Comparison of ENCODE assay signal across 1 cellular context in genomic region chr22:37731804-37732471, GRCh38.
TF ChIP-seq lines count a peak whose summit lies in the region.

No MANE protein-coding gene starts in this region.

TF ChIP-seq in HepG2, 621 proteins besides CTCF, POLR2A, EP300 and RAD21 (continued from another document):
- TF ChIP-seq ZBTB44 (CRISPR knock-in tag; IDR thresholded peaks at IDR 0.05) = no peak
- TF ChIP-seq KMT2B (CRISPR knock-in tag; IDR thresholded peaks at IDR 0.05) = no peak
- no peak for TF ChIP-seq ZNF230 (CRISPR knock-in tag; IDR thresholded peaks at IDR 0.05)
- no peak for TF ChIP-seq ZNF446 (CRISPR knock-in tag; IDR thresholded peaks at IDR 0.05)
- TF ChIP-seq REST (IDR thresholded peaks at IDR 0.05; ENCODE audit: borderline replicate concordance in 1 of 2, low read depth in 1 of 2, low read length in 2 of 2) = no peak
- TF ChIP-seq CHCHD3 (CRISPR knock-in tag; IDR thresholded peaks at IDR 0.05) = no peak
- TF ChIP-seq ZNF841 (CRISPR knock-in tag; IDR thresholded peaks at IDR 0.05; ENCODE audit: borderline replicate concordance) = no peak
- TF ChIP-seq SMYD3 (CRISPR knock-in tag; IDR thresholded peaks at IDR 0.05) = no peak
- no peak for TF ChIP-seq KDM4B (CRISPR knock-in tag; IDR thresholded peaks at IDR 0.05)
- TF ChIP-seq ZNF101 (CRISPR knock-in tag; IDR thresholded peaks at IDR 0.05; ENCODE audit: borderline replicate concordance, low read depth) = no peak
- TF ChIP-seq SKI (IDR thresholded peaks at IDR 0.05; ENCODE audit: partially characterized antibody) = peak; percentile 31
- TF ChIP-seq BHLHE40 (IDR thresholded peaks at IDR 0.05; ENCODE audit: low read length) = no peak
- TF ChIP-seq ASH2L (IDR thresholded peaks at IDR 0.05; ENCODE audit: insufficient read length, low read depth, low read length) = peak; percentile 74
- TF ChIP-seq ZNF468 (CRISPR knock-in tag; IDR thresholded peaks at IDR 0.05) = no peak
- no peak for TF ChIP-seq NCOA1 (CRISPR knock-in tag; IDR thresholded peaks at IDR 0.05)
- no peak for TF ChIP-seq PAWR (CRISPR knock-in tag; IDR thresholded peaks at IDR 0.05; ENCODE audit: borderline replicate concordance)
- TF ChIP-seq ARNTL (CRISPR knock-in tag; IDR thresholded peaks at IDR 0.05) = 0 out of 2 replicates have a peak, but pooled peaks have one; percentile 67
- no peak for TF ChIP-seq FLYWCH1 (CRISPR knock-in tag; IDR thresholded peaks at IDR 0.05)
- TF ChIP-seq ZNF414 (CRISPR knock-in tag; IDR thresholded peaks at IDR 0.05) = no peak; the same call in 1 of the 2 replicates
- TF ChIP-seq ZNF598 (CRISPR knock-in tag; IDR thresholded peaks at IDR 0.05; ENCODE audit: borderline replicate concordance) = no peak
- peak; percentile 80 for TF ChIP-seq IKZF5 (CRISPR knock-in tag; IDR thresholded peaks at IDR 0.05)
- no peak for TF ChIP-seq JARID2 (CRISPR knock-in tag; IDR thresholded peaks at IDR 0.05; ENCODE audit: insufficient replicate concordance)
- TF ChIP-seq TFE3 (CRISPR knock-in tag; IDR thresholded peaks at IDR 0.05) = peak; percentile 10; the same call in 1 of the 2 replicates
- no peak for TF ChIP-seq SSRP1 (CRISPR knock-in tag; IDR thresholded peaks at IDR 0.05)
- peak; percentile 96 for TF ChIP-seq ZFX (CRISPR knock-in tag; IDR thresholded peaks at IDR 0.05; ENCODE audit: low read depth)
- no peak for TF ChIP-seq ZSCAN20 (CRISPR knock-in tag; IDR thresholded peaks at IDR 0.05; ENCODE audit: borderline replicate concordance)
- peak; percentile 78; the same call in 1 of the 2 replicates for TF ChIP-seq ELF4 (CRISPR knock-in tag; IDR thresholded peaks at IDR 0.05; ENCODE audit: borderline replicate concordance)
- TF ChIP-seq SRSF1 (optimal IDR thresholded peaks at IDR 0.05; ENCODE audit: low read depth, low read length) = no peak
- peak; percentile 57 for TF ChIP-seq CREM (IDR thresholded peaks at IDR 0.05)
- TF ChIP-seq CREM (CRISPR knock-in tag; IDR thresholded peaks at IDR 0.05) = no peak
- no peak for TF ChIP-seq SIX1 (CRISPR knock-in tag; IDR thresholded peaks at IDR 0.05; ENCODE audit: borderline replicate concordance)
- no peak for TF ChIP-seq ZNF605 (CRISPR knock-in tag; IDR thresholded peaks at IDR 0.05)
- peak; percentile 92 for TF ChIP-seq ZNF687 (CRISPR knock-in tag; IDR thresholded peaks at IDR 0.05)
- TF ChIP-seq ELK4 (CRISPR knock-in tag; IDR thresholded peaks at IDR 0.05; ENCODE audit: borderline replicate concordance) = no peak
- no peak for TF ChIP-seq XRCC5 (optimal IDR thresholded peaks at IDR 0.05; ENCODE audit: low read length)
- TF ChIP-seq ZNF292 (CRISPR knock-in tag; IDR thresholded peaks at IDR 0.05; ENCODE audit: borderline replicate concordance, low read depth) = no peak
- TF ChIP-seq RNF219 (CRISPR knock-in tag; IDR thresholded peaks at IDR 0.05) = no peak
- TF ChIP-seq ZNF569 (CRISPR knock-in tag; IDR thresholded peaks at IDR 0.05; ENCODE audit: borderline replicate concordance) = no peak
- no peak for TF ChIP-seq ZNF616 (CRISPR knock-in tag; IDR thresholded peaks at IDR 0.05; ENCODE audit: low read depth)
- TF ChIP-seq ZNF775 (CRISPR knock-in tag; IDR thresholded peaks at IDR 0.05; ENCODE audit: borderline replicate concordance) = no peak
- 0 out of 2 replicates have a peak, but pooled peaks have one; percentile 17 for TF ChIP-seq ZNF24 (IDR thresholded peaks at IDR 0.05)
- no peak for TF ChIP-seq RBM22 (optimal IDR thresholded peaks at IDR 0.05; ENCODE audit: low read length)
TF ChIP-seq in HepG2: peak in this region for 182.
